1 cellular context compared by ENCODE assay signal in the genomic region with DNA sequence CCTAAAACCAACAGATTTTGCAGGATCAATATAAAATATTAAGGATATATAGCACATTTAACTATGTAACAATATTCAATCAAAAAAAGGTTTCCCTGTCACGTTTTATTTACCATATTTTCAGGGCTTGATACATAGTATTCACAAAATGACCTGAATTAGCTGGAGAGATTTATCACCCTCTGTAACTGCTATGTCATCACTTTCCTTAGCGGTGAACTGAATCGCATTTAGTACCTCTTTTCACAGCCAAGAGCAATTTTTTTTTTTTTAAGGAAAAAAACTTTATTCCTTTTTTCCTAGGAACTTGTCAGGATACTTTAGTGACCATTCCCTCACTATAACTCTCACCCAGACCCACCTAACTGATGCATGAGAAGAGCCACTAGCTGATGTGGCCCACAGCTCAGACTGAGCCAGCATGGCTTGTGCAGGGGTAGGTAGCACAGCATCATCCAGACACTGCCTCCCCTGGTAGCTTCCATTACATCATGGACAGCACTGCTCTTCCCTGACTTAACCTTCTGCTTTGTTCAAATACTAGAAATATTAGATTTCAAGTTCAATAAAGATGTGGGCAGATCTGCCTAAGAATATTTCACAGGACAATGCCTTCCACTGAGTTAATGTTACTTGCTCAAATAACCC.
TF ChIP-seq lines count a peak whose summit lies in the region.

No MANE protein-coding gene starts in this region.

TF ChIP-seq in GM12878, 131 proteins besides CTCF, POLR2A, EP300 and RAD21:
- TF ChIP-seq SREBF2 (IDR thresholded peaks at IDR 0.05; ENCODE audit: low read length) (no peak), NR2C1 (IDR thresholded peaks at IDR 0.05) (no peak), BCL11A (IDR thresholded peaks at IDR 0.05; ENCODE audit: low read depth, low read length) (no peak), SREBF1 (IDR thresholded peaks at IDR 0.05; ENCODE audit: low read length) (no peak), STAT3 (IDR thresholded peaks at IDR 0.05; ENCODE audit: low read depth, low read length) (no peak), ZZZ3 (IDR thresholded peaks at IDR 0.05; ENCODE audit: control insufficient read depth, insufficient read length, low read depth) (no peak), NR2C2 (IDR thresholded peaks at IDR 0.05; ENCODE audit: borderline replicate concordance, control insufficient read depth, insufficient read length, low read depth) (no peak), BMI1 (IDR thresholded peaks at IDR 0.05; ENCODE audit: borderline replicate concordance) (no peak), ZNF24 (IDR thresholded peaks at IDR 0.05) (no peak), HDGF (IDR thresholded peaks at IDR 0.05) (no peak)
- TF ChIP-seq, protein P1, sequence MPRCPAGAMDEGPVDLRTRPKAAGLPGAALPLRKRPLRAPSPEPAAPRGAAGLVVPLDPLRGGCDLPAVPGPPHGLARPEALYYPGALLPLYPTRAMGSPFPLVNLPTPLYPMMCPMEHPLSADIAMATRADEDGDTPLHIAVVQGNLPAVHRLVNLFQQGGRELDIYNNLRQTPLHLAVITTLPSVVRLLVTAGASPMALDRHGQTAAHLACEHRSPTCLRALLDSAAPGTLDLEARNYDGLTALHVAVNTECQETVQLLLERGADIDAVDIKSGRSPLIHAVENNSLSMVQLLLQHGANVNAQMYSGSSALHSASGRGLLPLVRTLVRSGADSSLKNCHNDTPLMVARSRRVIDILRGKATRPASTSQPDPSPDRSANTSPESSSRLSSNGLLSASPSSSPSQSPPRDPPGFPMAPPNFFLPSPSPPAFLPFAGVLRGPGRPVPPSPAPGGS (IDR thresholded peaks at IDR 0.05; ENCODE audit: borderline replicate concordance, insufficient read depth, low read depth, low read length, poor library complexity, severe bottlenecking) = no peak
- TF ChIP-seq, protein P2, sequence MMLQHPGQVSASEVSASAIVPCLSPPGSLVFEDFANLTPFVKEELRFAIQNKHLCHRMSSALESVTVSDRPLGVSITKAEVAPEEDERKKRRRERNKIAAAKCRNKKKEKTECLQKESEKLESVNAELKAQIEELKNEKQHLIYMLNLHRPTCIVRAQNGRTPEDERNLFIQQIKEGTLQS (IDR thresholded peaks at IDR 0.05; ENCODE audit: borderline replicate concordance, extremely low read depth, low read depth, low read length) = no peak
TF ChIP-seq in GM12878: peak in this region for 0.
